12 cellular contexts compared by ENCODE assay signal in the genomic region with DNA sequence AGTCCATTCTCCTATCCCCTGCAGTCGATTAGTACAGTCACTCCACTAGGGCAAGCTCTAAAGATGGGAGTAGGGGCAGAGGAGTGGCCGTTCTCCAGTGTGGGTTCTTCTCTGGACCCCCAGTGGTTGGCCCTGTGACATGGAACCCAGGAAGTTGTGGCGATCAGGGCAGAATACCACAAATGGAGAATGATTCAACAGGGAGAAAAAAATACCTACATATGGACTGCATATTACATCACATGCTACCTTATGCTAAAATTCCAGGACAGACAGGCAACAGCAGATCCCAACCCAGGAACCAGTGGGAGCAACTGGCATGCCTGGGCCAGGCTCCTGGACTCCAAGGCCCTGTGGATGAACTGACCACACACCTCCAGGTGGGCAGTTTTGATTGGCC. TPM values are rescaled to one million over a fixed set of nuclear protein-coding genes. Genes with fewer than 3 reads are reported as not detected.
DNase-seq lines count a peak whose midpoint lies in the region; ATAC-seq, FAIRE-seq and TF ChIP-seq lines count a peak whose summit lies in the region.
"Had no signal": no experiment of that assay in that cellular context is flagged by ENCODE, and none has a peak within 500 bp of the region (broad histone marks: within the 10 kb centered on the region; RNA-seq: fewer than 3 reads in every experiment).

No MANE protein-coding gene starts in this region.

- H3F3A ChIP-seq in GM23248 (ENCODE audit: insufficient read depth): peaks cover 59% of the 10 kb centered on the region

- H3K36me3 Mint-ChIP-seq in CD4-positive, alpha-beta T cell (ENCODE audit: low read depth): peaks cover 55% of the 10 kb centered on the region
- H3K36me3 Mint-ChIP-seq in activated T-helper 17 cell treated with anti-CD3 and anti-CD28 coated beads, Interleukin-2, amount 50 U/mL, for 72 hours (ENCODE audit: low read depth): peaks cover 87% of the 10 kb centered on the region

- ATAC-seq in CD4-positive, alpha-beta T cell (ENCODE audit: poor library complexity): no peak
- ATAC-seq in activated T-helper 17 cell treated with anti-CD3 and anti-CD28 coated beads, Interleukin-2, amount 50 U/mL, for 72 hours (replicated peaks): no peak
- ATAC-seq in HepG2: no peak
- ATAC-seq: psoas muscle had no signal

- H3K4me2 ChIP-seq in GM23248 (ENCODE audit: unreplicated experiment) (peak overlapping the region; percentile 30), HepG2 (ENCODE audit: low read depth, low read length) (no peak overlapping the region)

- H3K27me3 ChIP-seq in CD4-positive, alpha-beta T cell (ENCODE audit: control insufficient read depth, insufficient read depth, low read length): no peaks in the 10 kb centered on the region
- H3K27me3 ChIP-seq in GM23248 (replicated peaks; ENCODE audit: insufficient read depth) (no peaks in the 10 kb centered on the region), HepG2 (ENCODE audit: control insufficient read depth in 1 of 2, insufficient read depth in 2 of 2, low read length in 2 of 2) (peaks cover 2 to 3% of the 10 kb centered on the region in 2 experiments; a peak in 4 of 5 replicates)
- H3K27me3 ChIP-seq: cardiac muscle cell had no signal

- H3K79me2 ChIP-seq in GM23248 (ENCODE audit: insufficient read depth) (no peaks in the 10 kb centered on the region), HepG2 (ENCODE audit: insufficient read depth, low read length) (no peaks in the 10 kb centered on the region)

- no peaks in the 10 kb centered on the region for H3K9me2 ChIP-seq in GM23248 (ENCODE audit: insufficient read depth)

- no TSS peak for BruUV-seq in HepG2 (replicated peaks; lab: Mats Ljungman, UMichigan)

- no peaks in the 10 kb centered on the region for H3K9me3 Mint-ChIP-seq in CD4-positive, alpha-beta T cell
- no peaks in the 10 kb centered on the region for H3K9me3 Mint-ChIP-seq in activated T-helper 17 cell treated with anti-CD3 and anti-CD28 coated beads, Interleukin-2, amount 50 U/mL, for 72 hours

- H3K4me1 ChIP-seq in GM23248 (ENCODE audit: insufficient read depth) (peaks cover 52% of the 10 kb centered on the region), HepG2 (ENCODE audit: insufficient read depth, low read length) (no peaks in the 10 kb centered on the region)
- H3K4me1 ChIP-seq: psoas muscle had no signal

- no peak for FAIRE-seq in HepG2 (lab: Jason Lieb, UNC)

- no peak overlapping the region for H3K4me3 Mint-ChIP-seq in CD4-positive, alpha-beta T cell
- H3K4me3 Mint-ChIP-seq in activated T-helper 17 cell treated with anti-CD3 and anti-CD28 coated beads, Interleukin-2, amount 50 U/mL, for 72 hours: peak overlapping the region; percentile 4

- CTCF ChIA-PET in CD4-positive, alpha-beta T cell (lab: Charles Lee): interaction anchor here (1.0 to 1.7 kb wide), 3 partner anchors 65 to 329 kb away, joined by 3 read pairs; no protein-coding TSS in a partner anchor
- CTCF ChIA-PET in HepG2 (lab: Yijun Ruan, JAX; ENCODE audit: low intra/inter-chr PET ratio, low total read pairs): no interaction called here

- POLR2A ChIA-PET in CD4-positive, alpha-beta T cell (lab: Charles Lee): interaction anchor here (1.4 kb wide), 1 partner anchor 130 kb away, joined by 3 read pairs; a partner anchor contains a TSS
- POLR2A ChIA-PET in HepG2 (lab: Yijun Ruan, JAX): no interaction called here

- 53 to 59% methylated on average over 3 of the region's 3 CpGs for WGBS in GM23248 (ENCODE audit: low coverage in 1 of 2, low lambda C conversion rate in 2 of 2, missing lambda C conversion rate in 2 of 2), 2 experiments
- 21% methylated on average over 3 of the region's 3 CpGs for WGBS in HepG2 (ENCODE audit: low lambda C conversion rate)

- H3K36me3 ChIP-seq in GM23248 (ENCODE audit: low read depth): no peaks in the 10 kb centered on the region
- H3K36me3 ChIP-seq in HepG2 (replicated peaks in 1 of 2; ENCODE audit: control insufficient read depth in 1 of 2, insufficient read depth in 2 of 2, low read length in 2 of 2): no peaks in the 10 kb centered on the region
- H3K36me3 ChIP-seq: cardiac muscle cell had no signal

- DNase-seq in CD4-positive, alpha-beta T cell: no peak
- DNase-seq in GM23248: peak; percentile 64
- peak; percentile 10 for DNase-seq in kidney glomerular epithelial cell (lab: John Stamatoyannopoulos, UW)
- no peak for DNase-seq in HepG2 (ENCODE audit: low spot score)
- DNase-seq in NCI-H146 treated with DMSO at 0.1 percent for 48 hours (lab: John Stamatoyannopoulos, UW; ENCODE audit: unreplicated experiment): no peak
- no peak for DNase-seq in NCI-H187 (lab: John Stamatoyannopoulos, UW)
- DNase-seq: KG1, midbrain, NCI-H187 treated with DMSO at 0.1 percent for 48 hours had no signal

- no peak for TF ChIP-seq POLR2A in HepG2 (IDR thresholded peaks at IDR 0.05; ENCODE audit: insufficient read depth in 1 of 2, low read depth in 2 of 2, low read length in 2 of 2)

- H3K9ac ChIP-seq in GM23248: peak overlapping the region; percentile 58
- no peak overlapping the region for H3K9ac ChIP-seq in HepG2 (ENCODE audit: insufficient read depth, low read depth, low read length)

- in situ Hi-C loops in GM23248 (cut with MboI) (no loop called here), HepG2 (cut with HindIII; ENCODE audit: extremely low pct_ligation_motif_present, low pct_unique_long_range_greater_than_20kb) (no loop called here)

- H3K4me1 Mint-ChIP-seq in CD4-positive, alpha-beta T cell (ENCODE audit: low read depth): peaks cover 10% of the 10 kb centered on the region
- peaks cover 33% of the 10 kb centered on the region for H3K4me1 Mint-ChIP-seq in activated T-helper 17 cell treated with anti-CD3 and anti-CD28 coated beads, Interleukin-2, amount 50 U/mL, for 72 hours

- TF ChIP-seq RAD21 in HepG2 (CRISPR knock-in tag; IDR thresholded peaks at IDR 0.05): no peak

- TF ChIP-seq CTCF in CD4-positive, alpha-beta T cell (IDR thresholded peaks at IDR 0.05): no peak
- TF ChIP-seq CTCF in HepG2 (CRISPR knock-in tag; IDR thresholded peaks at IDR 0.05): no peak

- no peaks in the 10 kb centered on the region for H3K9me3 ChIP-seq in CD4-positive, alpha-beta T cell (ENCODE audit: control insufficient read depth, low read length)
- no peaks in the 10 kb centered on the region for H3K9me3 ChIP-seq in GM23248 (ENCODE audit: low read depth)
- no peaks in the 10 kb centered on the region for H3K9me3 ChIP-seq in HepG2 (ENCODE audit: low read length)
- H3K9me3 ChIP-seq: psoas muscle had no signal

- H3K4me3 ChIP-seq in GM23248: no peak overlapping the region
- no peak overlapping the region for H3K4me3 ChIP-seq in HepG2 (replicated peaks in 1 of 3; ENCODE audit: insufficient read depth in 1 of 3, low read depth in 2 of 3, low read length in 3 of 3)
- H3K4me3 ChIP-seq: cardiac muscle cell, psoas muscle had no signal

- no peaks in the 10 kb centered on the region for H4K20me1 ChIP-seq in GM23248 (ENCODE audit: insufficient read depth)
- H4K20me1 ChIP-seq in HepG2 (ENCODE audit: insufficient read depth, low read length): no peaks in the 10 kb centered on the region

- H3K27ac Mint-ChIP-seq in CD4-positive, alpha-beta T cell: peak overlapping the region; percentile 14
- H3K27ac Mint-ChIP-seq in activated T-helper 17 cell treated with anti-CD3 and anti-CD28 coated beads, Interleukin-2, amount 50 U/mL, for 72 hours: peak overlapping the region; percentile 81

- intact Hi-C loops in CD4-positive, alpha-beta T cell (cut with DNase I, micrococcal nuclease): loop anchor here in 1 of 2 experiments (10.0 kb wide), 1 partner anchor 293 kb away; no protein-coding TSS in a partner anchor
- intact Hi-C loops in HepG2 (cut with micrococcal nuclease; ENCODE audit: unreplicated experiment): no loop called here

- TF ChIP-seq EP300 in HepG2 (IDR thresholded peaks at IDR 0.05; ENCODE audit: low read depth in 2 of 2, low read length in 2 of 2) (no peak), HepG2 (CRISPR knock-in tag; IDR thresholded peaks at IDR 0.05; ENCODE audit: borderline replicate concordance) (no peak)

- H3K27me3 Mint-ChIP-seq in CD4-positive, alpha-beta T cell: no peaks in the 10 kb centered on the region
- no peaks in the 10 kb centered on the region for H3K27me3 Mint-ChIP-seq in activated T-helper 17 cell treated with anti-CD3 and anti-CD28 coated beads, Interleukin-2, amount 50 U/mL, for 72 hours

- peak overlapping the region; percentile 38; the same call in 1 of the 2 replicates for H2AFZ ChIP-seq in GM23248
- H2AFZ ChIP-seq in HepG2 (ENCODE audit: low read length): no peak overlapping the region

- no peak overlapping the region for H3K27ac ChIP-seq in CD4-positive, alpha-beta T cell (ENCODE audit: low read depth, low read length)
- H3K27ac ChIP-seq in GM23248: peak overlapping the region; percentile 90
- H3K27ac ChIP-seq in HepG2 (ENCODE audit: extremely low read length, insufficient read depth, low read length): no peak overlapping the region
- H3K27ac ChIP-seq: cardiac muscle cell, psoas muscle had no signal

RNA-seq across cellular contexts. Expression of a gene that starts 20.4 kb away (rescaled TPM):
- total RNA-seq in CD4-positive, alpha-beta T cell: 10 to 100 TPM; 18.6 to 19.9 TPM
- 0.38 and 1.5 TPM in 2 replicates for total RNA-seq in GM23248 (2014; rRNA removed; shearing (Covaris generic))
- polyA plus RNA-seq in GM23248 (2016; fragmentation: Nextera tagmentation; extraction: Ambion mirVana): 3.0 and 4.6 TPM in 2 replicates
- 10 to 100 TPM; 33.1 to 95.9 TPM for total RNA-seq in activated T-helper 17 cell treated with anti-CD3 and anti-CD28 coated beads, Interleukin-2, amount 50 U/mL, for 72 hours
- 0.03 and 0.09 TPM in 2 replicates for total RNA-seq in HepG2 (2016; rRNA removed; fragmentation: Illumina TruSeq; extraction: Trizol)
- not detected in 2 replicates for total RNA-seq in HepG2 (2016; cell fraction: cytosol; rRNA removed; fragmentation: Illumina TruSeq; extraction: Trizol; ENCODE audit: low read depth)
- 0.10 and 0.28 TPM in 2 replicates for total RNA-seq in HepG2 (2016; cell fraction: insoluble cytoplasmic fraction; rRNA removed; fragmentation: Illumina TruSeq; extraction: Trizol)
- total RNA-seq in HepG2 (2016; cell fraction: membrane; rRNA removed; fragmentation: Illumina TruSeq; extraction: Trizol): 0.06 TPM in 1 of 2 replicates, not detected in the other
- total RNA-seq in HepG2 (2016; cell fraction: nucleus; rRNA removed; fragmentation: Illumina TruSeq; extraction: Trizol): 0.22 TPM in 1 of 2 replicates, not detected in the other
- 0.17 and 0.25 TPM in 2 replicates for polyA plus RNA-seq in HepG2 (2011; rRNA removed)
- polyA plus RNA-seq in HepG2 (2011; cell fraction: cytosol; rRNA removed): 0.09 and 0.19 TPM in 2 replicates
- 1.3 TPM in 2 replicates for polyA plus RNA-seq in HepG2 (2011; cell fraction: nucleus; rRNA removed)
- 0.19 and 0.59 TPM in 2 replicates for polyA plus RNA-seq in HepG2 (2012)
- not detected in 2 replicates for polyA plus RNA-seq in HepG2 (2016; cell fraction: cytosol; fragmentation: Illumina TruSeq; extraction: Trizol; ENCODE audit: low read depth)
- 0.19 and 0.27 TPM in 2 replicates for polyA plus RNA-seq in HepG2 (2016; cell fraction: insoluble cytoplasmic fraction; fragmentation: Illumina TruSeq; extraction: Trizol; ENCODE audit: low read depth)
- polyA plus RNA-seq in HepG2 (2016; cell fraction: membrane; fragmentation: Illumina TruSeq; extraction: Trizol; ENCODE audit: low read depth): not detected in 2 replicates
- polyA plus RNA-seq in HepG2 (2016; cell fraction: nucleus; fragmentation: Illumina TruSeq; extraction: Trizol; ENCODE audit: insufficient read depth, low read depth): 0.47 and 1.5 TPM in 2 replicates
- 0.14 and 0.24 TPM in 2 replicates for polyA minus RNA-seq in HepG2 (2011; rRNA and poly(A)+ RNA removed; ENCODE audit: low replicate concordance)
- polyA minus RNA-seq in HepG2 (2011; cell fraction: cytosol; rRNA and poly(A)+ RNA removed): not detected in 2 replicates
- 0.64 and 0.87 TPM in 2 replicates for polyA minus RNA-seq in HepG2 (2011; cell fraction: nucleus; rRNA and poly(A)+ RNA removed)
- total RNA-seq: cardiac muscle cell had no signal

RNA-seq across cellular contexts. Expression of a gene that starts 35.8 kb away (rescaled TPM):
- 10 to 100 TPM; 21.5 to 24.0 TPM for total RNA-seq in CD4-positive, alpha-beta T cell
- 16.1 and 19.5 TPM in 2 replicates for total RNA-seq in GM23248 (2014; rRNA removed; shearing (Covaris generic))
- polyA plus RNA-seq in GM23248 (2016; fragmentation: Nextera tagmentation; extraction: Ambion mirVana) (14.8 and 16.6 TPM in 2 replicates), HepG2 (2011; rRNA removed) (7.7 and 9.5 TPM in 2 replicates)
- total RNA-seq in activated T-helper 17 cell treated with anti-CD3 and anti-CD28 coated beads, Interleukin-2, amount 50 U/mL, for 72 hours: 10 to 100 TPM; 12.1 to 12.5 TPM
- 7.9 and 8.2 TPM in 2 replicates for total RNA-seq in HepG2 (2016; rRNA removed; fragmentation: Illumina TruSeq; extraction: Trizol)
- total RNA-seq in HepG2 (2016; cell fraction: cytosol; rRNA removed; fragmentation: Illumina TruSeq; extraction: Trizol; ENCODE audit: low read depth): 2.3 and 2.4 TPM in 2 replicates
- 7.7 and 8.2 TPM in 2 replicates for total RNA-seq in HepG2 (2016; cell fraction: insoluble cytoplasmic fraction; rRNA removed; fragmentation: Illumina TruSeq; extraction: Trizol)
- total RNA-seq in HepG2 (2016; cell fraction: membrane; rRNA removed; fragmentation: Illumina TruSeq; extraction: Trizol): 5.2 and 5.9 TPM in 2 replicates
- 4.3 and 4.9 TPM in 2 replicates for total RNA-seq in HepG2 (2016; cell fraction: nucleus; rRNA removed; fragmentation: Illumina TruSeq; extraction: Trizol)
- 6.7 and 9.5 TPM in 2 replicates for polyA plus RNA-seq in HepG2 (2011; cell fraction: cytosol; rRNA removed)
- 9.5 and 11.0 TPM in 2 replicates for polyA plus RNA-seq in HepG2 (2011; cell fraction: nucleus; rRNA removed)
- 4.3 and 4.4 TPM in 2 replicates for polyA plus RNA-seq in HepG2 (2012)
- 0.51 and 0.69 TPM in 2 replicates for polyA plus RNA-seq in HepG2 (2016; cell fraction: cytosol; fragmentation: Illumina TruSeq; extraction: Trizol; ENCODE audit: low read depth)
- polyA plus RNA-seq in HepG2 (2016; cell fraction: insoluble cytoplasmic fraction; fragmentation: Illumina TruSeq; extraction: Trizol; ENCODE audit: low read depth): 6.5 and 7.9 TPM in 2 replicates
- 1.4 TPM in 2 replicates for polyA plus RNA-seq in HepG2 (2016; cell fraction: membrane; fragmentation: Illumina TruSeq; extraction: Trizol; ENCODE audit: low read depth)
- 6.0 and 6.3 TPM in 2 replicates for polyA plus RNA-seq in HepG2 (2016; cell fraction: nucleus; fragmentation: Illumina TruSeq; extraction: Trizol; ENCODE audit: insufficient read depth, low read depth)
- 24.3 and 39.3 TPM in 2 replicates for polyA minus RNA-seq in HepG2 (2011; rRNA and poly(A)+ RNA removed; ENCODE audit: low replicate concordance)
- polyA minus RNA-seq in HepG2 (2011; cell fraction: cytosol; rRNA and poly(A)+ RNA removed): 12.1 and 12.4 TPM in 2 replicates
- 5.8 and 6.5 TPM in 2 replicates for polyA minus RNA-seq in HepG2 (2011; cell fraction: nucleus; rRNA and poly(A)+ RNA removed)

RNA-seq across cellular contexts. Expression of a gene that starts 41.8 kb away (rescaled TPM):
- total RNA-seq in CD4-positive, alpha-beta T cell: under 1 TPM; 0.66 to 0.75 TPM
- not detected in 2 replicates for total RNA-seq in GM23248 (2014; rRNA removed; shearing (Covaris generic))
- polyA plus RNA-seq in GM23248 (2016; fragmentation: Nextera tagmentation; extraction: Ambion mirVana) (not detected in 2 replicates), HepG2 (2011; rRNA removed) (0.05 TPM in 1 of 2 replicates, not detected in the other)
- total RNA-seq in activated T-helper 17 cell treated with anti-CD3 and anti-CD28 coated beads, Interleukin-2, amount 50 U/mL, for 72 hours: 1 to 10 TPM in 1 of 2 donors, under 1 TPM in 1; 0.37 to 1.7 TPM
- not detected in 2 replicates for total RNA-seq in HepG2 (2016; rRNA removed; fragmentation: Illumina TruSeq; extraction: Trizol)
- total RNA-seq in HepG2 (2016; cell fraction: cytosol; rRNA removed; fragmentation: Illumina TruSeq; extraction: Trizol; ENCODE audit: low read depth): not detected in 2 replicates
- not detected in 2 replicates for total RNA-seq in HepG2 (2016; cell fraction: insoluble cytoplasmic fraction; rRNA removed; fragmentation: Illumina TruSeq; extraction: Trizol)
- not detected in 2 replicates for total RNA-seq in HepG2 (2016; cell fraction: membrane; rRNA removed; fragmentation: Illumina TruSeq; extraction: Trizol)
- total RNA-seq in HepG2 (2016; cell fraction: nucleus; rRNA removed; fragmentation: Illumina TruSeq; extraction: Trizol): not detected in 2 replicates
- polyA plus RNA-seq in HepG2 (2011; cell fraction: cytosol; rRNA removed): 0.03 TPM in 1 of 2 replicates, not detected in the other
- 0.10 and 0.14 TPM in 2 replicates for polyA plus RNA-seq in HepG2 (2011; cell fraction: nucleus; rRNA removed)
- polyA plus RNA-seq in HepG2 (2012): not detected in 2 replicates
- polyA plus RNA-seq in HepG2 (2016; cell fraction: cytosol; fragmentation: Illumina TruSeq; extraction: Trizol; ENCODE audit: low read depth): not detected in 2 replicates
- not detected in 2 replicates for polyA plus RNA-seq in HepG2 (2016; cell fraction: insoluble cytoplasmic fraction; fragmentation: Illumina TruSeq; extraction: Trizol; ENCODE audit: low read depth)
- polyA plus RNA-seq in HepG2 (2016; cell fraction: membrane; fragmentation: Illumina TruSeq; extraction: Trizol; ENCODE audit: low read depth): not detected in 2 replicates
- polyA plus RNA-seq in HepG2 (2016; cell fraction: nucleus; fragmentation: Illumina TruSeq; extraction: Trizol; ENCODE audit: insufficient read depth, low read depth): not detected in 2 replicates
- 0.08 and 0.12 TPM in 2 replicates for polyA minus RNA-seq in HepG2 (2011; rRNA and poly(A)+ RNA removed; ENCODE audit: low replicate concordance)
- not detected in 2 replicates for polyA minus RNA-seq in HepG2 (2011; cell fraction: cytosol; rRNA and poly(A)+ RNA removed)
- polyA minus RNA-seq in HepG2 (2011; cell fraction: nucleus; rRNA and poly(A)+ RNA removed): not detected in 2 replicates

Comparison
In these comparisons a context has a peak if more than half of its experiments do, and no peak if none do; other contexts are left out.
1. DNase-seq: peak in GM23248 (single experiment) and kidney glomerular epithelial cell (single experiment); none in CD4-positive, alpha-beta T cell (0 of 10), HepG2 (single experiment), NCI-H146 treated with DMSO at 0.1 percent for 48 hours (single experiment) and NCI-H187 (0 of 2).